Comparison of ENCODE assay signal across 26 cellular contexts in genomic region chr12:123078531-123079123, GRCh38.
DNase-seq lines count a peak whose midpoint lies in the region; ATAC-seq and TF ChIP-seq lines count a peak whose summit lies in the region.
"Had no signal": no experiment of that assay in that cellular context is flagged by ENCODE, and none has a peak within 500 bp of the region (broad histone marks: within the 10 kb centered on the region; RNA-seq: fewer than 3 reads in every experiment).

No MANE protein-coding gene starts in this region.

- intact Hi-C loops in activated CD8-positive, alpha-beta T cell treated with anti-CD3 and anti-CD28 coated beads for 36 hours (cut with micrococcal nuclease): loop anchor here (5.0 to 10.0 kb wide), 2 partner anchors 54 to 156 kb away; partner anchors contain the start of genes MPHOSPH9 and MTRFR

- DNase-seq in activated naive CD8-positive, alpha-beta T cell treated with anti-CD3 and anti-CD28 coated beads, Interleukin-2, amount 50 U/mL, for 24 hours: no peak
- DNase-seq in activated CD8-positive, alpha-beta T cell treated with anti-CD3 and anti-CD28 coated beads for 36 hours: no peak
- DNase-seq in glutamatergic neuron: no peak
- DNase-seq in globus pallidus (ENCODE audit: low spot score): no peak
- no peak for DNase-seq in activated T-cell treated with anti-CD3 and anti-CD28 coated beads, Interleukin-2, amount 50 U/mL, for 24 hours
- DNase-seq: activated CD4-positive, alpha-beta T cell treated with anti-CD3 and anti-CD28 coated beads for 48 hours; body of pancreas; Caco-2; DMS79 treated with DMSO at 0.1 percent for 48 hours; foreskin fibroblast; GDM1; heart left ventricle; islet precursor cell; NCI-H146; NCI-H748 treated with DMSO at 0.1 percent for 48 hours; SIG-M5; stimulated activated CD4-positive, alpha-beta T cell treated with anti-CD3 and anti-CD28 coated beads, Interleukin-4, amount 100 ng/mL, for 24 hours had no signal

- no peaks in the 10 kb centered on the region for H3K27me3 Mint-ChIP-seq in activated naive CD8-positive, alpha-beta T cell
- no peaks in the 10 kb centered on the region for H3K27me3 Mint-ChIP-seq in activated naive CD8-positive, alpha-beta T cell treated with anti-CD3 and anti-CD28 coated beads, Interleukin-2, amount 50 U/mL, for 24 hours
- H3K27me3 Mint-ChIP-seq in activated CD8-positive, alpha-beta T cell treated with anti-CD3 and anti-CD28 coated beads for 36 hours: no peaks in the 10 kb centered on the region
- H3K27me3 Mint-ChIP-seq in glutamatergic neuron (ENCODE audit: unreplicated experiment): peaks cover 4% of the 10 kb centered on the region
- no peaks in the 10 kb centered on the region for H3K27me3 Mint-ChIP-seq in activated T-cell treated with anti-CD3 and anti-CD28 coated beads, Interleukin-2, amount 50 U/mL, for 24 hours
- H3K27me3 Mint-ChIP-seq: IgD-negative memory B cell had no signal

- peaks cover 73% of the 10 kb centered on the region for H3K4me1 ChIP-seq in thymus (ENCODE audit: control insufficient read depth, insufficient read depth, low read length)

- CTCF ChIA-PET in activated CD8-positive, alpha-beta T cell treated with anti-CD3 and anti-CD28 coated beads for 36 hours (lab: Charles Lee): interaction anchor here (1.2 kb wide), 1 partner anchor 28 kb away, joined by 3 read pairs; no protein-coding TSS in a partner anchor

- no peaks in the 10 kb centered on the region for H3K36me3 Mint-ChIP-seq in activated naive CD8-positive, alpha-beta T cell
- H3K36me3 Mint-ChIP-seq in activated naive CD8-positive, alpha-beta T cell treated with anti-CD3 and anti-CD28 coated beads, Interleukin-2, amount 50 U/mL, for 24 hours (ENCODE audit: low read depth): no peaks in the 10 kb centered on the region
- peaks cover 2% of the 10 kb centered on the region for H3K36me3 Mint-ChIP-seq in activated CD8-positive, alpha-beta T cell treated with anti-CD3 and anti-CD28 coated beads for 36 hours (ENCODE audit: low read depth)
- H3K36me3 Mint-ChIP-seq in glutamatergic neuron (ENCODE audit: unreplicated experiment): no peaks in the 10 kb centered on the region
- no peaks in the 10 kb centered on the region for H3K36me3 Mint-ChIP-seq in activated T-cell treated with anti-CD3 and anti-CD28 coated beads, Interleukin-2, amount 50 U/mL, for 24 hours (ENCODE audit: low read depth)
- H3K36me3 Mint-ChIP-seq: IgD-negative memory B cell had no signal

- no peaks in the 10 kb centered on the region for H3K9me3 ChIP-seq in thymus (ENCODE audit: control insufficient read depth)
- H3K9me3 ChIP-seq: BLaER1, body of pancreas, Caco-2, esophagus muscularis mucosa, heart left ventricle, upper lobe of left lung had no signal

- no peak overlapping the region for H3K4me3 Mint-ChIP-seq in activated naive CD8-positive, alpha-beta T cell
- no peak overlapping the region for H3K4me3 Mint-ChIP-seq in activated naive CD8-positive, alpha-beta T cell treated with anti-CD3 and anti-CD28 coated beads, Interleukin-2, amount 50 U/mL, for 24 hours
- H3K4me3 Mint-ChIP-seq in activated CD8-positive, alpha-beta T cell treated with anti-CD3 and anti-CD28 coated beads for 36 hours: no peak overlapping the region
- H3K4me3 Mint-ChIP-seq in glutamatergic neuron (ENCODE audit: unreplicated experiment): peak overlapping the region; percentile 46
- H3K4me3 Mint-ChIP-seq in activated T-cell treated with anti-CD3 and anti-CD28 coated beads, Interleukin-2, amount 50 U/mL, for 24 hours: no peak overlapping the region

- H3K9me3 Mint-ChIP-seq in activated naive CD8-positive, alpha-beta T cell (ENCODE audit: low read depth): no peaks in the 10 kb centered on the region
- H3K9me3 Mint-ChIP-seq in activated naive CD8-positive, alpha-beta T cell treated with anti-CD3 and anti-CD28 coated beads, Interleukin-2, amount 50 U/mL, for 24 hours: no peaks in the 10 kb centered on the region
- no peaks in the 10 kb centered on the region for H3K9me3 Mint-ChIP-seq in activated CD8-positive, alpha-beta T cell treated with anti-CD3 and anti-CD28 coated beads for 36 hours
- H3K9me3 Mint-ChIP-seq in glutamatergic neuron (ENCODE audit: unreplicated experiment): peaks cover 8% of the 10 kb centered on the region
- no peaks in the 10 kb centered on the region for H3K9me3 Mint-ChIP-seq in activated T-cell treated with anti-CD3 and anti-CD28 coated beads, Interleukin-2, amount 50 U/mL, for 24 hours
- H3K9me3 Mint-ChIP-seq: IgD-negative memory B cell had no signal

- no peak for ATAC-seq in activated naive CD8-positive, alpha-beta T cell treated with anti-CD3 and anti-CD28 coated beads, Interleukin-2, amount 50 U/mL, for 24 hours
- ATAC-seq in activated CD8-positive, alpha-beta T cell treated with anti-CD3 and anti-CD28 coated beads for 36 hours: no peak
- no peak for ATAC-seq in GM18517 (IDR thresholded peaks at IDR 0.05; ENCODE audit: unreplicated experiment)
- ATAC-seq: body of pancreas, HCT116, heart left ventricle had no signal

- H3K27ac Mint-ChIP-seq in activated naive CD8-positive, alpha-beta T cell: peak overlapping the region; percentile 68
- H3K27ac Mint-ChIP-seq in activated naive CD8-positive, alpha-beta T cell treated with anti-CD3 and anti-CD28 coated beads, Interleukin-2, amount 50 U/mL, for 24 hours: no peak overlapping the region
- H3K27ac Mint-ChIP-seq in activated CD8-positive, alpha-beta T cell treated with anti-CD3 and anti-CD28 coated beads for 36 hours: peak overlapping the region; percentile 66
- peak overlapping the region; percentile 95 for H3K27ac Mint-ChIP-seq in glutamatergic neuron (ENCODE audit: unreplicated experiment)
- H3K27ac Mint-ChIP-seq in activated T-cell treated with anti-CD3 and anti-CD28 coated beads, Interleukin-2, amount 50 U/mL, for 24 hours: no peak overlapping the region

- no peak for TF ChIP-seq CTCF in activated CD8-positive, alpha-beta T cell treated with anti-CD3 and anti-CD28 coated beads for 36 hours (IDR thresholded peaks at IDR 0.05)
- no peak for TF ChIP-seq CTCF in glutamatergic neuron (IDR thresholded peaks at IDR 0.05; ENCODE audit: partially characterized antibody, unreplicated experiment)

- peaks cover 32% of the 10 kb centered on the region for H3K36me3 ChIP-seq in thymus (ENCODE audit: control insufficient read depth, insufficient read depth)
- H3K36me3 ChIP-seq: esophagus muscularis mucosa, heart left ventricle, upper lobe of left lung had no signal

- POLR2A ChIA-PET in activated CD8-positive, alpha-beta T cell treated with anti-CD3 and anti-CD28 coated beads for 36 hours (lab: Charles Lee): interaction anchor here (3.4 kb wide), 2 partner anchors 10 to 42 kb away, joined by 13 to 14 read pairs; no protein-coding TSS in a partner anchor

- H3K4me3 ChIP-seq in thymus (ENCODE audit: low read length): peak overlapping the region; percentile 26
- H3K4me3 ChIP-seq: BLaER1, body of pancreas, esophagus muscularis mucosa, heart left ventricle, upper lobe of left lung had no signal

- 38% methylated on average over 12 of the region's 12 CpGs for WGBS in thymus

- peak overlapping the region; percentile 91 for H3K27ac ChIP-seq in thymus (ENCODE audit: low read depth)
- H3K27ac ChIP-seq: BLaER1, body of pancreas, esophagus muscularis mucosa, VCaP had no signal

- H3K27me3 ChIP-seq in thymus (ENCODE audit: control insufficient read depth, insufficient read depth): no peaks in the 10 kb centered on the region
- H3K27me3 ChIP-seq: BLaER1, body of pancreas, esophagus muscularis mucosa, heart left ventricle, upper lobe of left lung had no signal

- H3K4me1 Mint-ChIP-seq in activated naive CD8-positive, alpha-beta T cell (ENCODE audit: low read depth): peaks cover 44% of the 10 kb centered on the region
- peaks cover 57% of the 10 kb centered on the region for H3K4me1 Mint-ChIP-seq in activated naive CD8-positive, alpha-beta T cell treated with anti-CD3 and anti-CD28 coated beads, Interleukin-2, amount 50 U/mL, for 24 hours
- peaks cover 49% of the 10 kb centered on the region for H3K4me1 Mint-ChIP-seq in activated CD8-positive, alpha-beta T cell treated with anti-CD3 and anti-CD28 coated beads for 36 hours (ENCODE audit: low read depth)
- H3K4me1 Mint-ChIP-seq in glutamatergic neuron (ENCODE audit: low read depth, unreplicated experiment): peaks cover 53% of the 10 kb centered on the region
- H3K4me1 Mint-ChIP-seq in activated T-cell treated with anti-CD3 and anti-CD28 coated beads, Interleukin-2, amount 50 U/mL, for 24 hours (ENCODE audit: low read depth): peaks cover 48% of the 10 kb centered on the region

Comparison
In these comparisons a context has a peak if more than half of its experiments do, and no peak if none do; other contexts are left out.
1. H3K27ac Mint-ChIP-seq: peak in activated naive CD8-positive, alpha-beta T cell (single experiment), activated CD8-positive, alpha-beta T cell treated with anti-CD3 and anti-CD28 coated beads for 36 hours (single experiment) and glutamatergic neuron (single experiment); none in activated naive CD8-positive, alpha-beta T cell treated with anti-CD3 and anti-CD28 coated beads, Interleukin-2, amount 50 U/mL, for 24 hours (single experiment) and activated T-cell treated with anti-CD3 and anti-CD28 coated beads, Interleukin-2, amount 50 U/mL, for 24 hours (single experiment).